Comparison of ENCODE assay signal across 20 cellular contexts in genomic region chr5:32222723-32223470, GRCh38. TPM values are rescaled to one million over a fixed set of nuclear protein-coding genes. Genes with fewer than 3 reads are reported as not detected.
A peak's percentile ranks its signal among the peaks of the same experiment; 100 is the strongest.
DNase-seq lines count a peak whose midpoint lies in the region; ATAC-seq and TF ChIP-seq lines count a peak whose summit lies in the region.
"Had no signal": no experiment of that assay in that cellular context is flagged by ENCODE, and none has a peak within 500 bp of the region (broad histone marks: within the 10 kb centered on the region; RNA-seq: fewer than 3 reads in every experiment).

No MANE protein-coding gene starts in this region.

- TF ChIP-seq CTCF in PC-9 (conservative IDR thresholded peaks at IDR 0.05) (no peak), thyroid gland (IDR thresholded peaks at IDR 0.05) (no peak), OCI-LY7 (conservative IDR thresholded peaks at IDR 0.05; ENCODE audit: low read length) (no peak)

- H3K4me1 ChIP-seq in PC-9 (replicated peaks; ENCODE audit: insufficient read depth) (peaks cover 33% of the 10 kb centered on the region), thyroid gland (peaks cover 20 to 28% of the 10 kb centered on the region in 2 donors), OCI-LY7 (ENCODE audit: insufficient read depth, low read length, poor library complexity, severe bottlenecking) (peaks cover 11% of the 10 kb centered on the region)

- no peaks in the 10 kb centered on the region for H3K27me3 ChIP-seq in PC-9 (ENCODE audit: insufficient read depth, low read depth)
- H3K27me3 ChIP-seq in thyroid gland: no peaks in the 10 kb centered on the region
- H3K27me3 ChIP-seq: esophagus squamous epithelium, gastrocnemius medialis, MG63 had no signal

- no peak overlapping the region for H3K4me3 ChIP-seq in PC-9
- no peak overlapping the region for H3K4me3 ChIP-seq in thyroid gland (replicated peaks in 1 of 3)
- no peak overlapping the region for H3K4me3 ChIP-seq in OCI-LY7 (ENCODE audit: low read depth, low read length, poor library complexity, severe bottlenecking)
- H3K4me3 ChIP-seq: esophagus squamous epithelium, gastrocnemius medialis, MG63, thoracic aorta had no signal

- no peak for ATAC-seq in HG03565 (IDR thresholded peaks at IDR 0.05; ENCODE audit: unreplicated experiment)
- ATAC-seq: stimulated activated effector memory CD8-positive, alpha-beta T cell treated with anti-CD3 and anti-CD28 coated beads, Interleukin-12 subunit alpha, Interleukin-12 subunit beta, amount 100 ng/mL, for 72 hours; WTC11 had no signal

- 0 out of 2 replicates have a peak, but pooled peaks cover 15% of the 10 kb centered on the region for H3F3A ChIP-seq in PC-9 (ENCODE audit: insufficient read depth, low read depth)

- no peak overlapping the region for H2AFZ ChIP-seq in PC-9
- H2AFZ ChIP-seq in OCI-LY7 (ENCODE audit: low read length): no peak overlapping the region

- no peaks in the 10 kb centered on the region for H3K9me3 ChIP-seq in PC-9 (ENCODE audit: insufficient read depth, low read depth)
- no peaks in the 10 kb centered on the region for H3K9me3 ChIP-seq in thyroid gland
- H3K9me3 ChIP-seq in OCI-LY7 (ENCODE audit: low read length): no peaks in the 10 kb centered on the region
- H3K9me3 ChIP-seq: esophagus squamous epithelium, gastrocnemius medialis, MG63, thoracic aorta had no signal

- DNase-seq in NCI-H510A treated with DMSO at 0.1 percent for 48 hours (lab: John Stamatoyannopoulos, UW): peak; percentile 29
- DNase-seq in NCI-H510A (lab: John Stamatoyannopoulos, UW): no peak
- DNase-seq in NCI-H1105 (lab: John Stamatoyannopoulos, UW): peak; percentile 1
- DNase-seq in PC-9: peak in 1 of 2 experiments; percentile 36
- no peak for DNase-seq in thyroid gland
- DNase-seq in SIG-M5 (lab: John Stamatoyannopoulos, UW): no peak
- no peak for DNase-seq in OCI-LY7 (ENCODE audit: low spot score)
- DNase-seq: COR-L47; effector memory CD4-positive, alpha-beta T cell; esophagus squamous epithelium; gastrocnemius medialis; MG63; NCI-H146; NCI-H524; small intestine; stimulated activated CD4-positive, alpha-beta T cell treated with anti-CD3 and anti-CD28 coated beads, Interleukin-2, amount 100 ng/mL, for 24 hours had no signal

- H3K9me2 ChIP-seq in PC-9 (ENCODE audit: insufficient read depth) (no peaks in the 10 kb centered on the region), OCI-LY7 (ENCODE audit: insufficient read depth, low read length) (no peaks in the 10 kb centered on the region)

- no peaks in the 10 kb centered on the region for H3K79me2 ChIP-seq in PC-9 (ENCODE audit: low read depth)
- no peaks in the 10 kb centered on the region for H3K79me2 ChIP-seq in OCI-LY7 (ENCODE audit: insufficient read depth, low read depth, low read length)

- TF ChIP-seq POLR2A in thyroid gland (IDR thresholded peaks at IDR 0.05): no peak

- POLR2A ChIA-PET in PC-9 (lab: Charles Lee; ENCODE audit: unreplicated experiment): interaction anchor here (0.6 kb wide), 2 partner anchors 18 to 488 kb away, joined by 5 to 7 read pairs; no protein-coding TSS in a partner anchor
- POLR2A ChIA-PET in OCI-LY7 (lab: Charles Lee): interaction anchor here (0.6 kb wide), 1 partner anchor 99 kb away, joined by 3 read pairs; no protein-coding TSS in a partner anchor

- CTCF ChIA-PET in PC-9 (lab: Charles Lee) (interaction anchor here (0.7 kb wide), 2 partner anchors 12 to 95 kb away, joined by 3 read pairs; no protein-coding TSS in a partner anchor), OCI-LY7 (lab: Charles Lee; ENCODE audit: unreplicated experiment) (interaction anchor here (0.5 kb wide), 1 partner anchor 9 kb away, joined by 3 read pairs; no protein-coding TSS in a partner anchor)

- TSS peak; percentile 16 for BruUV-seq in PC-9 (replicated peaks; lab: Mats Ljungman, UMichigan)
- BruUV-seq in OCI-LY7 (replicated peaks; lab: Mats Ljungman, UMichigan): no TSS peak

- no peaks in the 10 kb centered on the region for H4K20me1 ChIP-seq in PC-9 (ENCODE audit: insufficient read depth)
- no peaks in the 10 kb centered on the region for H4K20me1 ChIP-seq in OCI-LY7 (ENCODE audit: insufficient read depth, low read length)

- 86 to 99% methylated on average over 5 of the region's 5 CpGs for WGBS in thyroid gland, 2 donors

- H3K36me3 ChIP-seq in PC-9 (ENCODE audit: low read depth) (no peaks in the 10 kb centered on the region), thyroid gland (no peaks in the 10 kb centered on the region), OCI-LY7 (ENCODE audit: insufficient read depth, low read length) (peaks cover 17% of the 10 kb centered on the region)
- H3K36me3 ChIP-seq: gastrocnemius medialis had no signal

- H3K27ac ChIP-seq in PC-9 (peak overlapping the region; percentile 17; the same call in 1 of the 2 replicates), thyroid gland (peak overlapping the region in 2 of 3 donors; percentile 9 to 17), OCI-LY7 (ENCODE audit: low read depth, low read length, poor library complexity, severe bottlenecking) (no peak overlapping the region)
- H3K27ac ChIP-seq: thoracic aorta had no signal

- intact Hi-C loops in PC-9 (cut with micrococcal nuclease; ENCODE audit: unreplicated experiment) (no loop called here), thyroid gland (cut with DNase I) (no loop called here), OCI-LY7 (cut with micrococcal nuclease; ENCODE audit: unreplicated experiment) (no loop called here)

- no peak overlapping the region for H3K4me2 ChIP-seq in PC-9
- no peak overlapping the region for H3K4me2 ChIP-seq in OCI-LY7 (ENCODE audit: low read length)

RNA-seq across cellular contexts. Expression of gene GOLPH3, which starts 48.8 kb away (rescaled TPM):
- total RNA-seq in PC-9 (2021) (179 and 267 TPM in 2 replicates), thyroid gland (100 to 1,000 TPM; 105 to 138 (median 125) TPM), OCI-LY7 (2022) (51.0 and 53.8 TPM in 2 replicates)
- total RNA-seq in OCI-LY7 (2014; rRNA removed; shearing (Covaris generic)): 25.7 and 35.9 TPM in 2 replicates

Comparison
In these comparisons a context has a peak if more than half of its experiments do, and no peak if none do; other contexts are left out.
1. DNase-seq: peak in NCI-H510A treated with DMSO at 0.1 percent for 48 hours (single experiment) and NCI-H1105 (single experiment); none in NCI-H510A (single experiment), thyroid gland (0 of 2), SIG-M5 (single experiment) and OCI-LY7 (single experiment).